Comparison of ENCODE assay signal across 16 cellular contexts in genomic region chr20:50658804-50659380, GRCh38. TPM values are rescaled to one million over a fixed set of nuclear protein-coding genes. Genes with fewer than 3 reads are reported as not detected.
DNase-seq lines count a peak whose midpoint lies in the region; ATAC-seq, FAIRE-seq and TF ChIP-seq lines count a peak whose summit lies in the region.
"Had no signal": no experiment of that assay in that cellular context is flagged by ENCODE, and none has a peak within 500 bp of the region (broad histone marks: within the 10 kb centered on the region; RNA-seq: fewer than 3 reads in every experiment).

No MANE protein-coding gene starts in this region.

- H3K4me2 ChIP-seq in HCT116 (ENCODE audit: low read length) (peak overlapping the region; percentile 39), smooth muscle cell (no peak overlapping the region)

- TF ChIP-seq POLR2A in HCT116 (IDR thresholded peaks at IDR 0.05; ENCODE audit: borderline replicate concordance, extremely low read depth, insufficient read depth, insufficient read length) (no peak), adrenal gland (IDR thresholded peaks at IDR 0.05) (peak in 1 of 2 donors; percentile 14), stomach (IDR thresholded peaks at IDR 0.05) (no peak)

- intact Hi-C loops in HCT116 (cut with micrococcal nuclease) (no loop called here), adrenal gland (cut with DNase I) (no loop called here), kidney (cut with DNase I) (no loop called here), stomach (cut with DNase I; ENCODE audit: low total_unique reads) (no loop called here)
- intact Hi-C loops in activated CD4-positive, alpha-beta memory T cell treated with anti-CD3 and anti-CD28 coated beads for 36 hours (cut with micrococcal nuclease) = no loop called here

- no TSS peak for BruUV-seq in HCT116 (replicated peaks; lab: Mats Ljungman, UMichigan)

- RAD21 ChIA-PET in HCT116 (lab: Charles Lee; ENCODE audit: low non-redundant PET in 1 of 2, low total read pairs in 2 of 2, uncharacterized antibody in 2 of 2, unreplicated experiment in 2 of 2) = no interaction called here

- DNase-seq in HCT116 (ENCODE audit: low read depth, low spot score) = no peak
- DNase-seq in adrenal gland = peak in 6 of 7 donors; percentile 45 to 71 (median 58)
- DNase-seq in kidney = no peak
- peak; percentile 72 for DNase-seq in stomach
- no peak for DNase-seq in activated CD4-positive, alpha-beta memory T cell treated with anti-CD3 and anti-CD28 coated beads for 36 hours
- DNase-seq in CD1c-positive myeloid dendritic cell (ENCODE audit: extremely low spot score) = no peak
- no peak for DNase-seq in smooth muscle cell (lab: John Stamatoyannopoulos, UW; ENCODE audit: unreplicated experiment)
- DNase-seq: activated CD8-positive, alpha-beta memory T cell treated with anti-CD3 and anti-CD28 coated beads for 24 hours; activated effector memory CD4-positive, alpha-beta T cell treated with Interleukin-2 at 50 U/mL for 16 hours; KBM-7; NCI-H1092 treated with DMSO at 0.1 percent for 48 hours; stimulated activated naive CD8-positive, alpha-beta T cell treated with anti-CD3 and anti-CD28 coated beads, Interleukin-15, amount 100 ng/mL, for 72 hours had no signal

- peak; percentile 48 for TF ChIP-seq RAD21 in HCT116 (IDR thresholded peaks at IDR 0.05; ENCODE audit: low read depth)

- no peak overlapping the region for H3K27ac Mint-ChIP-seq in activated CD4-positive, alpha-beta memory T cell treated with anti-CD3 and anti-CD28 coated beads for 36 hours
- H3K27ac Mint-ChIP-seq: stimulated activated naive CD8-positive, alpha-beta T cell treated with anti-CD3 and anti-CD28 coated beads, Interleukin-15, amount 100 ng/mL, for 72 hours had no signal

- H3K9me2 ChIP-seq in HCT116 (ENCODE audit: insufficient read depth) = no peaks in the 10 kb centered on the region

- POLR2A ChIA-PET in HCT116 (lab: Charles Lee) = interaction anchor here (1.0 kb wide), 1 partner anchor 66 kb away, joined by 3 read pairs; no protein-coding TSS in a partner anchor
- POLR2A ChIA-PET in activated CD4-positive, alpha-beta memory T cell treated with anti-CD3 and anti-CD28 coated beads for 36 hours (lab: Charles Lee) = no interaction called here

- TF ChIP-seq CTCF in HCT116 (IDR thresholded peaks at IDR 0.05 in 2 of 3, conservative IDR thresholded peaks at IDR 0.05 in 1 of 3; ENCODE audit: borderline replicate concordance in 1 of 3, insufficient read depth in 1 of 3, low read depth in 2 of 3, low read length in 2 of 3) = no peak
- peak in 2 of 6 experiments; percentile 16 to 20 for TF ChIP-seq CTCF in adrenal gland (IDR thresholded peaks at IDR 0.05)
- TF ChIP-seq CTCF in kidney (IDR thresholded peaks at IDR 0.05; ENCODE audit: borderline replicate concordance, extremely low read depth, insufficient read depth) = peak; percentile 25
- TF ChIP-seq CTCF in stomach (IDR thresholded peaks at IDR 0.05) = peak in 2 of 7 experiments; percentile 24 to 52
- TF ChIP-seq CTCF in smooth muscle cell (IDR thresholded peaks at IDR 0.05; ENCODE audit: borderline replicate concordance, insufficient read depth, poor library complexity, severe bottlenecking) = no peak

- no peaks in the 10 kb centered on the region for H3K79me2 ChIP-seq in HCT116 (ENCODE audit: insufficient read depth, low read length)
- H3K79me2 ChIP-seq in smooth muscle cell (ENCODE audit: low read depth) = no peaks in the 10 kb centered on the region

- WGBS in adrenal gland, 4 donors = 24 to 36% (median 34%) methylated on average over 10 of the region's 10 CpGs
- 21 to 41% (median 33%) methylated on average over 10 of the region's 10 CpGs for WGBS in stomach, 5 donors
- WGBS in smooth muscle cell (ENCODE audit: low lambda C conversion rate) = 88% methylated on average over 10 of the region's 10 CpGs

- H3K27me3 ChIP-seq in HCT116 (ENCODE audit: insufficient read depth, low read length) (no peaks in the 10 kb centered on the region), adrenal gland (no peaks in the 10 kb centered on the region), stomach (no peaks in the 10 kb centered on the region), smooth muscle cell (ENCODE audit: low read depth) (no peaks in the 10 kb centered on the region)
- H3K27me3 ChIP-seq: ascending aorta had no signal

- CTCF ChIA-PET in HCT116 (lab: Charles Lee) = interaction anchor here (0.8 to 1.7 kb wide), 4 partner anchors 23 to 136 kb away, joined by 3 to 7 read pairs (median 4); partner anchors contain the start of gene BCAS4
- CTCF ChIA-PET in activated CD4-positive, alpha-beta memory T cell treated with anti-CD3 and anti-CD28 coated beads for 36 hours (lab: Charles Lee) = interaction anchor here (1.0 kb wide), 1 partner anchor 91 kb away, joined by 6 read pairs; no protein-coding TSS in a partner anchor

- H3K4me1 ChIP-seq in HCT116 (ENCODE audit: control insufficient read depth in 1 of 2, insufficient read depth in 2 of 2, low read length in 2 of 2) = peaks cover 26 to 44% of the 10 kb centered on the region in 2 experiments; a peak in 3 of 4 replicates
- H3K4me1 ChIP-seq in adrenal gland (replicated peaks in 1 of 2) = peaks cover 32 to 75% of the 10 kb centered on the region in 2 donors
- peaks cover 36 to 39% of the 10 kb centered on the region in 2 donors for H3K4me1 ChIP-seq in kidney (ENCODE audit: control insufficient read depth in 1 of 2, insufficient read depth in 1 of 2, low read depth in 1 of 2, low read length in 2 of 2)
- peaks cover 63 to 91% (median 78%) of the 10 kb centered on the region in 4 donors for H3K4me1 ChIP-seq in stomach
- peaks cover 14% of the 10 kb centered on the region for H3K4me1 ChIP-seq in smooth muscle cell (ENCODE audit: low read depth)

- FAIRE-seq in kidney (lab: Jason Lieb, UNC) = no peak
- FAIRE-seq: GM12891 had no signal

- H3K27ac ChIP-seq in HCT116 (ENCODE audit: low read depth, low read length) (no peak overlapping the region), adrenal gland (peak overlapping the region in 4 of 5 donors; percentile 65 to 88 (median 72)), kidney (ENCODE audit: low read depth in 2 of 2, low read length in 2 of 2) (peak overlapping the region; percentile 54 to 62), stomach (peak overlapping the region; percentile 82 to 88 (median 86)), smooth muscle cell (ENCODE audit: low read depth) (no peak overlapping the region)
- H3K27ac ChIP-seq: ascending aorta had no signal

- H3K4me3 Mint-ChIP-seq in activated CD4-positive, alpha-beta memory T cell treated with anti-CD3 and anti-CD28 coated beads for 36 hours = no peak overlapping the region
- H3K4me3 Mint-ChIP-seq: stimulated activated naive CD8-positive, alpha-beta T cell treated with anti-CD3 and anti-CD28 coated beads, Interleukin-15, amount 100 ng/mL, for 72 hours had no signal

- H3K4me3 ChIP-seq in HCT116 (replicated peaks in 1 of 2; ENCODE audit: low read depth in 1 of 2, low read length in 2 of 2) (no peak overlapping the region), adrenal gland (no peak overlapping the region), kidney (ENCODE audit: low read length in 2 of 2) (no peak overlapping the region), stomach (no peak overlapping the region), smooth muscle cell (no peak overlapping the region)
- H3K4me3 ChIP-seq: ascending aorta, dorsolateral prefrontal cortex had no signal

- TF ChIP-seq EP300 in stomach (IDR thresholded peaks at IDR 0.05) = no peak

- peaks cover 10% of the 10 kb centered on the region for H3F3A ChIP-seq in smooth muscle cell (ENCODE audit: low read depth)

- H3K27me3 Mint-ChIP-seq in activated CD4-positive, alpha-beta memory T cell treated with anti-CD3 and anti-CD28 coated beads for 36 hours = no peaks in the 10 kb centered on the region
- H3K27me3 Mint-ChIP-seq: stimulated activated naive CD8-positive, alpha-beta T cell treated with anti-CD3 and anti-CD28 coated beads, Interleukin-15, amount 100 ng/mL, for 72 hours had no signal

- H3K9me3 Mint-ChIP-seq in activated CD4-positive, alpha-beta memory T cell treated with anti-CD3 and anti-CD28 coated beads for 36 hours = no peaks in the 10 kb centered on the region
- H3K9me3 Mint-ChIP-seq: stimulated activated naive CD8-positive, alpha-beta T cell treated with anti-CD3 and anti-CD28 coated beads, Interleukin-15, amount 100 ng/mL, for 72 hours had no signal

- no peaks in the 10 kb centered on the region for H3K36me3 Mint-ChIP-seq in activated CD4-positive, alpha-beta memory T cell treated with anti-CD3 and anti-CD28 coated beads for 36 hours

- H4K20me1 ChIP-seq in HCT116 (ENCODE audit: insufficient read depth) (no peaks in the 10 kb centered on the region), smooth muscle cell (ENCODE audit: low read depth) (no peaks in the 10 kb centered on the region)

- no peak overlapping the region for H3K9ac ChIP-seq in HCT116 (ENCODE audit: low read length)
- peak overlapping the region in 1 of 2 donors; percentile 54 for H3K9ac ChIP-seq in kidney (ENCODE audit: low read length in 2 of 2)
- no peak overlapping the region for H3K9ac ChIP-seq in smooth muscle cell (ENCODE audit: low read depth)

- H3K36me3 ChIP-seq in HCT116 (ENCODE audit: control insufficient read depth in 1 of 2, insufficient read depth in 2 of 2, low read length in 2 of 2) (no peaks in the 10 kb centered on the region), adrenal gland (replicated peaks in 1 of 2) (no peaks in the 10 kb centered on the region), kidney (ENCODE audit: control insufficient read depth in 1 of 2, insufficient read depth in 2 of 2, low read length in 2 of 2) (no peaks in the 10 kb centered on the region), stomach (no peaks in the 10 kb centered on the region), smooth muscle cell (ENCODE audit: low read depth) (no peaks in the 10 kb centered on the region)
- H3K36me3 ChIP-seq: ascending aorta had no signal

- no peaks in the 10 kb centered on the region for H3K4me1 Mint-ChIP-seq in activated CD4-positive, alpha-beta memory T cell treated with anti-CD3 and anti-CD28 coated beads for 36 hours (ENCODE audit: low read depth)
- H3K4me1 Mint-ChIP-seq: stimulated activated naive CD8-positive, alpha-beta T cell treated with anti-CD3 and anti-CD28 coated beads, Interleukin-15, amount 100 ng/mL, for 72 hours had no signal

- H3K9me3 ChIP-seq in HCT116 (ENCODE audit: control insufficient read depth in 1 of 2, insufficient read depth in 1 of 2, low read depth in 1 of 2, low read length in 2 of 2) = no peaks in the 10 kb centered on the region
- H3K9me3 ChIP-seq in adrenal gland (replicated peaks in 1 of 3) = no peaks in the 10 kb centered on the region
- H3K9me3 ChIP-seq in kidney (ENCODE audit: control insufficient read depth in 1 of 2, low read length in 2 of 2) = no peaks in the 10 kb centered on the region
- H3K9me3 ChIP-seq in stomach = no peaks in the 10 kb centered on the region
- no peaks in the 10 kb centered on the region for H3K9me3 ChIP-seq in smooth muscle cell (replicated peaks; ENCODE audit: low read depth)
- H3K9me3 ChIP-seq: ascending aorta had no signal

- no peak for ATAC-seq in HCT116
- ATAC-seq: stimulated activated naive CD8-positive, alpha-beta T cell treated with anti-CD3 and anti-CD28 coated beads, Interleukin-15, amount 100 ng/mL, for 72 hours had no signal

- H2AFZ ChIP-seq in HCT116 (ENCODE audit: low read depth, low read length, poor library complexity, severe bottlenecking) (peak overlapping the region; percentile 44), smooth muscle cell (ENCODE audit: low read depth) (no peak overlapping the region)

RNA-seq across cellular contexts. Expression of gene RIPOR3, which starts 32.5 kb away (rescaled TPM):
- total RNA-seq in HCT116 (2021; ENCODE audit: unreplicated experiment) (0.22 TPM), adrenal gland (10 to 100 TPM; 10.6 to 69.9 (median 23.7) TPM), kidney (14.6 TPM), stomach (10 to 100 TPM in 3 of 5 donors, 1 to 10 TPM in 2; 8.1 to 61.1 (median 13.4) TPM), smooth muscle cell (0.18 and 0.40 TPM in 2 replicates)
- 0.14 and 0.20 TPM in 2 replicates for polyA plus RNA-seq in HCT116 (2012)
- polyA plus RNA-seq in adrenal gland (100 to 1,000 TPM in 1 of 3 donors, 10 to 100 TPM in 1, 1 to 10 TPM in 1; 3.4 to 135 (median 37.7) TPM), kidney (ENCODE audit: insufficient read depth, low read depth, low replicate concordance) (10.5 TPM), stomach (1 to 10 TPM; 4.4 to 5.9 (median 5.8) TPM), smooth muscle cell (1.2 and 4.9 TPM in 2 replicates)
- total RNA-seq in activated CD4-positive, alpha-beta memory T cell treated with anti-CD3 and anti-CD28 coated beads for 36 hours = not detected
- total RNA-seq: SK-MEL-5 had no signal

Comparison
In these comparisons a context has a peak if more than half of its experiments do, and no peak if none do; other contexts are left out.
1. DNase-seq: peak in adrenal gland (6 of 7) and stomach (single experiment); none in HCT116 (single experiment), kidney (single experiment), activated CD4-positive, alpha-beta memory T cell treated with anti-CD3 and anti-CD28 coated beads for 36 hours (single experiment), CD1c-positive myeloid dendritic cell (single experiment) and smooth muscle cell (single experiment).
2. H3K27ac ChIP-seq: peak in adrenal gland (4 of 5), kidney (2 of 2) and stomach (5 of 5); none in HCT116 (single experiment) and smooth muscle cell (single experiment).